In genomic region chr14:24241829-24242443, GRCh38 we compare ENCODE assay signal across 1 cellular context.
A peak's percentile ranks its signal among the peaks of the same experiment; 100 is the strongest.
TF ChIP-seq lines count a peak whose summit lies in the region.

No MANE protein-coding gene starts in this region.

TF ChIP-seq in HepG2, 621 proteins besides CTCF, POLR2A, EP300 and RAD21 (continued from another document and continues in another):
- no peak; the same call in 1 of the 2 replicates for TF ChIP-seq ZBTB8A (CRISPR knock-in tag; IDR thresholded peaks at IDR 0.05; ENCODE audit: borderline replicate concordance, low read depth)
- no peak for TF ChIP-seq PHF20 (CRISPR knock-in tag; IDR thresholded peaks at IDR 0.05)
- peak; percentile 71; the same call in 1 of the 2 replicates for TF ChIP-seq HES4 (CRISPR knock-in tag; IDR thresholded peaks at IDR 0.05; ENCODE audit: borderline replicate concordance)
- no peak for TF ChIP-seq ZNF75D (CRISPR knock-in tag; IDR thresholded peaks at IDR 0.05; ENCODE audit: borderline replicate concordance)
- TF ChIP-seq GPBP1L1 (CRISPR knock-in tag; IDR thresholded peaks at IDR 0.05) = no peak
- TF ChIP-seq ZFY (CRISPR knock-in tag; IDR thresholded peaks at IDR 0.05) = peak; percentile 77
- TF ChIP-seq ZNF709 (CRISPR knock-in tag; IDR thresholded peaks at IDR 0.05) = no peak
- peak; percentile 91 for TF ChIP-seq PHF5A (CRISPR knock-in tag; IDR thresholded peaks at IDR 0.05; ENCODE audit: low read depth, unreplicated experiment)
- TF ChIP-seq ZBTB2 (CRISPR knock-in tag; IDR thresholded peaks at IDR 0.05; ENCODE audit: low read depth) = no peak
- no peak for TF ChIP-seq HOXA3 (CRISPR knock-in tag; IDR thresholded peaks at IDR 0.05)
- TF ChIP-seq ZNF432 (CRISPR knock-in tag; IDR thresholded peaks at IDR 0.05; ENCODE audit: borderline replicate concordance) = no peak
- TF ChIP-seq ONECUT2 (CRISPR knock-in tag; IDR thresholded peaks at IDR 0.05) = no peak
- no peak for TF ChIP-seq TEAD2 (CRISPR knock-in tag; IDR thresholded peaks at IDR 0.05)
- no peak for TF ChIP-seq ZNF225 (CRISPR knock-in tag; IDR thresholded peaks at IDR 0.05)
- no peak for TF ChIP-seq ZNF468 (CRISPR knock-in tag; IDR thresholded peaks at IDR 0.05)
- TF ChIP-seq CEBPB (IDR thresholded peaks at IDR 0.05; ENCODE audit: borderline replicate concordance, low read depth, low read length) = no peak
- TF ChIP-seq ZNF274 (CRISPR knock-in tag; IDR thresholded peaks at IDR 0.05) = no peak; the same call in 1 of the 2 replicates
- no peak; the same call in 1 of the 2 replicates for TF ChIP-seq ZNF563 (CRISPR knock-in tag; IDR thresholded peaks at IDR 0.05)
- TF ChIP-seq ZNF616 (CRISPR knock-in tag; IDR thresholded peaks at IDR 0.05; ENCODE audit: low read depth) = no peak
- no peak for TF ChIP-seq CREBL2 (CRISPR knock-in tag; IDR thresholded peaks at IDR 0.05; ENCODE audit: borderline replicate concordance)
- TF ChIP-seq REL (CRISPR knock-in tag; conservative IDR thresholded peaks at IDR 0.05) = no peak
- TF ChIP-seq ZFP90 (CRISPR knock-in tag; IDR thresholded peaks at IDR 0.05; ENCODE audit: borderline replicate concordance) = no peak
- peak; percentile 62 for TF ChIP-seq RBM22 (optimal IDR thresholded peaks at IDR 0.05; ENCODE audit: low read length)
- no peak for TF ChIP-seq ZSCAN20 (CRISPR knock-in tag; IDR thresholded peaks at IDR 0.05; ENCODE audit: borderline replicate concordance)
- TF ChIP-seq HDAC1 (CRISPR knock-in tag; IDR thresholded peaks at IDR 0.05) = no peak
- TF ChIP-seq ZNF275 (CRISPR knock-in tag; IDR thresholded peaks at IDR 0.05; ENCODE audit: borderline replicate concordance) = no peak
- no peak for TF ChIP-seq TOE1 (CRISPR knock-in tag; IDR thresholded peaks at IDR 0.05)
- TF ChIP-seq MTERF4 (CRISPR knock-in tag; IDR thresholded peaks at IDR 0.05) = peak; percentile 54
- no peak for TF ChIP-seq ZSCAN30 (CRISPR knock-in tag; IDR thresholded peaks at IDR 0.05)
- TF ChIP-seq TIGD3 (CRISPR knock-in tag; IDR thresholded peaks at IDR 0.05; ENCODE audit: borderline replicate concordance) = no peak
- no peak for TF ChIP-seq PATZ1 (CRISPR knock-in tag; IDR thresholded peaks at IDR 0.05)
- no peak; the same call in 1 of the 2 replicates for TF ChIP-seq RARA (CRISPR knock-in tag; IDR thresholded peaks at IDR 0.05)
- TF ChIP-seq ZNF180 (CRISPR knock-in tag; IDR thresholded peaks at IDR 0.05; ENCODE audit: borderline replicate concordance, low read depth) = no peak; the same call in none of the 2 replicates
- TF ChIP-seq EEA1 (CRISPR knock-in tag; IDR thresholded peaks at IDR 0.05; ENCODE audit: borderline replicate concordance) = peak; percentile 78
- no peak for TF ChIP-seq GTF3A (CRISPR knock-in tag; conservative IDR thresholded peaks at IDR 0.05)
- no peak; the same call in 1 of the 2 replicates for TF ChIP-seq IRF9 (CRISPR knock-in tag; IDR thresholded peaks at IDR 0.05; ENCODE audit: borderline replicate concordance)
- TF ChIP-seq POLR2G (IDR thresholded peaks at IDR 0.05; ENCODE audit: low read depth, low read length) = no peak
- no peak for TF ChIP-seq RFX5 (IDR thresholded peaks at IDR 0.05; ENCODE audit: low read depth, low read length)
- no peak for TF ChIP-seq ZNF749 (CRISPR knock-in tag; IDR thresholded peaks at IDR 0.05; ENCODE audit: borderline replicate concordance)
- peak; percentile 35; the same call in 1 of the 2 replicates for TF ChIP-seq HOMEZ (CRISPR knock-in tag; IDR thresholded peaks at IDR 0.05; ENCODE audit: low read depth)
- no peak for TF ChIP-seq HDAC2 (CRISPR knock-in tag; IDR thresholded peaks at IDR 0.05)
- peak; percentile 7; the same call in 1 of the 2 replicates for TF ChIP-seq HNF4A (CRISPR knock-in tag; IDR thresholded peaks at IDR 0.05)
- no peak for TF ChIP-seq ZNF496 (CRISPR knock-in tag; IDR thresholded peaks at IDR 0.05; ENCODE audit: insufficient replicate concordance)
- TF ChIP-seq NR3C1 (CRISPR knock-in tag; IDR thresholded peaks at IDR 0.05) = peak; percentile 62; the same call in 1 of the 2 replicates
- no peak; the same call in 1 of the 2 replicates for TF ChIP-seq DMTF1 (CRISPR knock-in tag; IDR thresholded peaks at IDR 0.05)
- 0 out of 2 replicates have a peak, but pooled peaks have one; percentile 87 for TF ChIP-seq HNRNPL (IDR thresholded peaks at IDR 0.05; ENCODE audit: low read depth, low read length)
- TF ChIP-seq ZNF530 (CRISPR knock-in tag; IDR thresholded peaks at IDR 0.05; ENCODE audit: low read depth) = no peak; the same call in 1 of the 2 replicates
- TF ChIP-seq ZC3H4 (CRISPR knock-in tag; IDR thresholded peaks at IDR 0.05; ENCODE audit: borderline replicate concordance) = no peak
- peak; percentile 76 for TF ChIP-seq PTBP1 (IDR thresholded peaks at IDR 0.05; ENCODE audit: low read depth, low read length, poor library complexity, severe bottlenecking)
- peak; percentile 18; the same call in 1 of the 2 replicates for TF ChIP-seq FIP1L1 (IDR thresholded peaks at IDR 0.05; ENCODE audit: borderline replicate concordance, insufficient read depth, low read depth, low read length)
- TF ChIP-seq FOXP4 (CRISPR knock-in tag; IDR thresholded peaks at IDR 0.05) = no peak
- TF ChIP-seq ZNF879 (CRISPR knock-in tag; IDR thresholded peaks at IDR 0.05) = no peak; the same call in 1 of the 2 replicates
- no peak for TF ChIP-seq ETV5 (CRISPR knock-in tag; IDR thresholded peaks at IDR 0.05; ENCODE audit: borderline replicate concordance)
- no peak for TF ChIP-seq ZFP36L1 (CRISPR knock-in tag; IDR thresholded peaks at IDR 0.05)
- no peak for TF ChIP-seq ZNF121 (CRISPR knock-in tag; IDR thresholded peaks at IDR 0.05)
- peak; percentile 95 for TF ChIP-seq XRCC5 (optimal IDR thresholded peaks at IDR 0.05; ENCODE audit: low read length)
- TF ChIP-seq ATF7 (IDR thresholded peaks at IDR 0.05) = no peak
- TF ChIP-seq ATF7 (CRISPR knock-in tag; IDR thresholded peaks at IDR 0.05) = no peak
